Comparison of ENCODE assay signal across 28 cellular contexts in the genomic region with DNA sequence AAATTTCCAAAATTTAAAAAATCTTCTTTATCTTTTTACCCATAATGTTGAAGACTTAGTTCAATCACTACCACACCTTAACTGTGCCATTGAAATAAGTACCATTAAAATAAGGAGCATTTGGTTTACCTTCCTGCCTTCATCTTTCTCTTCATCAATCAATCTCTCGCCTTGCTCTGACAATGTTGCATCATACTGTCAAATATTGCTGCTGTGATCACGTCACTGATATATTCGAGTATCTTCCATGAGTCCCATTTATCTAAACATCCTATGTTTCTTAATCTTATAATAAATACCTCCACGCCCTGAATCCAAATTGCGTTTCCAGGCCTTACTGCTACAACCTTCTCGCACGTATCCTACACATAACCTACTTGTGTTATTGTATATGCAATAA.
"Had no signal": no experiment of that assay in that cellular context is flagged by ENCODE, and none has a peak within 500 bp of the region (broad histone marks: within the 10 kb centered on the region; RNA-seq: fewer than 3 reads in every experiment).

No MANE protein-coding gene starts in this region.

- DNase-seq: colonic mucosa; cortex of kidney; dermis blood vessel endothelial cell; dorsolateral prefrontal cortex; effector CD4-positive, alpha-beta T cell; effector CD8-positive, alpha-beta T cell; effector memory CD4-positive, alpha-beta T cell; effector memory CD8-positive, alpha-beta T cell; endodermal cell; erythroblast; esophagus squamous epithelium; foreskin fibroblast; foreskin keratinocyte; foreskin melanocyte; gastrocnemius medialis; glutamatergic neuron; head of caudate nucleus; heart left ventricle; heart right ventricle had no signal

- H3K79me2 ChIP-seq: hepatocyte had no signal

- H3K9me3 ChIP-seq: colonic mucosa, esophagus muscularis mucosa, esophagus squamous epithelium, gastrocnemius medialis, gastroesophageal sphincter, heart left ventricle, heart right ventricle had no signal

- ATAC-seq: effector memory CD8-positive, alpha-beta T cell; esophagus mucosa; foreskin keratinocyte; gastrocnemius medialis; gastroesophageal sphincter; heart left ventricle; heart right ventricle had no signal

- H2AFZ ChIP-seq: hepatocyte had no signal

- H3K4me3 ChIP-seq: colonic mucosa, coronary artery, dorsolateral prefrontal cortex, esophagus muscularis mucosa, esophagus squamous epithelium, gastrocnemius medialis, gastroesophageal sphincter, heart left ventricle, heart right ventricle, hepatocyte had no signal

- H3K4me2 ChIP-seq: hepatocyte had no signal

- H3K27ac ChIP-seq: colonic mucosa, coronary artery, dorsolateral prefrontal cortex, epithelial cell of prostate, esophagus muscularis mucosa, esophagus squamous epithelium, foreskin keratinocyte, gastrocnemius medialis, gastroesophageal sphincter, heart left ventricle, heart right ventricle, hepatocyte had no signal

- H3K4me1 ChIP-seq: colonic mucosa had no signal

- FAIRE-seq: endometrium, endothelial cell of umbilical vein, frontal cortex had no signal

- H3K27me3 ChIP-seq: colonic mucosa, dorsolateral prefrontal cortex, esophagus muscularis mucosa, esophagus squamous epithelium, foreskin keratinocyte, gastrocnemius medialis, gastroesophageal sphincter, heart left ventricle, heart right ventricle, hepatocyte had no signal

- H3K36me3 ChIP-seq: colonic mucosa, gastrocnemius medialis had no signal
